Comparison of ENCODE assay signal across 1 cellular context in genomic region chr15:28887344-28888174, GRCh38.
TF ChIP-seq lines count a peak whose summit lies in the region.

No MANE protein-coding gene starts in this region.

TF ChIP-seq in WTC11, 78 proteins besides CTCF, POLR2A, EP300 and RAD21:
- no peak for TF ChIP-seq AFF4 (CRISPR knock-in tag; IDR thresholded peaks at IDR 0.05; ENCODE audit: borderline replicate concordance)
- no peak for TF ChIP-seq ETV6 (CRISPR knock-in tag; IDR thresholded peaks at IDR 0.05)
- no peak for TF ChIP-seq FOXP1 (CRISPR knock-in tag; IDR thresholded peaks at IDR 0.05; ENCODE audit: borderline replicate concordance)
- no peak for TF ChIP-seq MAX (CRISPR knock-in tag; IDR thresholded peaks at IDR 0.05)
- TF ChIP-seq FOXJ3 (CRISPR knock-in tag; IDR thresholded peaks at IDR 0.05; ENCODE audit: borderline replicate concordance), result no peak
- TF ChIP-seq, protein P1, sequence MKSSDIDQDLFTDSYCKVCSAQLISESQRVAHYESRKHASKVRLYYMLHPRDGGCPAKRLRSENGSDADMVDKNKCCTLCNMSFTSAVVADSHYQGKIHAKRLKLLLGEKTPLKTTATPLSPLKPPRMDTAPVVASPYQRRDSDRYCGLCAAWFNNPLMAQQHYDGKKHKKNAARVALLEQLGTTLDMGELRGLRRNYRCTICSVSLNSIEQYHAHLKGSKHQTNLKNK (CRISPR knock-in tag; IDR thresholded peaks at IDR 0.05), result no peak
- TF ChIP-seq, protein P2, sequence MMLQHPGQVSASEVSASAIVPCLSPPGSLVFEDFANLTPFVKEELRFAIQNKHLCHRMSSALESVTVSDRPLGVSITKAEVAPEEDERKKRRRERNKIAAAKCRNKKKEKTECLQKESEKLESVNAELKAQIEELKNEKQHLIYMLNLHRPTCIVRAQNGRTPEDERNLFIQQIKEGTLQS (CRISPR knock-in tag; conservative IDR thresholded peaks at IDR 0.05), result no peak
- TF ChIP-seq SOX15 (CRISPR knock-in tag; IDR thresholded peaks at IDR 0.05), result no peak
- no peak for TF ChIP-seq HMGA2 (CRISPR knock-in tag; IDR thresholded peaks at IDR 0.05)
- TF ChIP-seq ERG (CRISPR knock-in tag; IDR thresholded peaks at IDR 0.05), result no peak
- TF ChIP-seq OVOL2 (CRISPR knock-in tag; IDR thresholded peaks at IDR 0.05; ENCODE audit: borderline replicate concordance), result no peak
- TF ChIP-seq NR2C2 (CRISPR knock-in tag; IDR thresholded peaks at IDR 0.05), result no peak
- no peak for TF ChIP-seq ZNF317 (CRISPR knock-in tag; IDR thresholded peaks at IDR 0.05; ENCODE audit: borderline replicate concordance, low read depth)
- TF ChIP-seq, protein P3, sequence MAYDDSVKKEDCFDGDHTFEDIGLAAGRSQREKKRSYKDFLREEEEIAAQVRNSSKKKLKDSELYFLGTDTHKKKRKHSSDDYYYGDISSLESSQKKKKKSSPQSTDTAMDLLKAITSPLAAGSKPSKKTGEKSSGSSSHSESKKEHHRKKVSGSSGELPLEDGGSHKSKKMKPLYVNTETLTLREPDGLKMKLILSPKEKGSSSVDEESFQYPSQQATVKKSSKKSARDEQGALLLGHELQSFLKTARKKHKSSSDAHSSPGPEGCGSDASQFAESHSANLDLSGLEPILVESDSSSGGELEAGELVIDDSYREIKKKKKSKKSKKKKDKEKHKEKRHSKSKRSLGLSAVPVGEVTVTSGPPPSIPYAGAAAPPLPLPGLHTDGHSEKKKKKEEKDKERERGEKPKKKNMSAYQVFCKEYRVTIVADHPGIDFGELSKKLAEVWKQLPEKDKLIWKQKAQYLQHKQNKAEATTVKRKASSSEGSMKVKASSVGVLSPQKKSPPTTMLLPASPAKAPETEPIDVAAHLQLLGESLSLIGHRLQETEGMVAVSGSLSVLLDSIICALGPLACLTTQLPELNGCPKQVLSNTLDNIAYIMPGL (CRISPR knock-in tag; IDR thresholded peaks at IDR 0.05), result no peak
- TF ChIP-seq MXD4 (CRISPR knock-in tag; IDR thresholded peaks at IDR 0.05; ENCODE audit: borderline replicate concordance), result no peak
TF ChIP-seq in WTC11: peak in this region for 0.
